20 cellular contexts compared by ENCODE assay signal in the genomic region with DNA sequence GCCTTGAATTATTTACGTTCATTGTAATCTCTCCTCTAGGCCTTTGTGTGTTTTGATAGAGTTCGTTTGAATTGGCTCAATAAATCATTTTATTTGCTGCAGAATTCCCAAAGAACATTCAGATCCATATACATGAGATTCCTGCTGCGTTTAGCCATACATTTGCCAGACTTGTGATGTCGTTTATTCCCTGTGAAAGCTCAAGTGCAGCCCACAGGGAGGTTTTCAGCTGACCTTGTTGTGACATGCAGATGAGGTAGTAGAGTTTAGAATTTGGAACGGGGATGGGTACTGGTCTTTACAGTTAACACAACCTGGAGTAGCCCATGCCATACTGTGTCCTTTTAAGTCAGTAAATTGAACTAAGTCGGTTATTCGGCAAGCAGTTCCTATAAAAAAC. TPM values are rescaled to one million over a fixed set of nuclear protein-coding genes. Genes with fewer than 3 reads are reported as not detected.
"Had no signal": no experiment of that assay in that cellular context is flagged by ENCODE, and none has a peak within 500 bp of the region (broad histone marks: within the 10 kb centered on the region; RNA-seq: fewer than 3 reads in every experiment).

Gene C3orf20 (plus strand): TSS at position 301 of the 400 bp plus-strand sequence. CDS start 7,573 bp downstream, outside the sequence.

- H3K4me1 Mint-ChIP-seq: natural killer cell had no signal

- H3K27me3 Mint-ChIP-seq: dendritic cell treated with granulocyte-macrophage colony-stimulating factor and Interleukin-4, amounts not matched to agents 40 ng/mL and 50 ng/mL, for 4 days; effector memory CD8-positive, alpha-beta T cell had no signal

- H3K36me3 ChIP-seq: ovary had no signal

- DNase-seq: effector memory CD8-positive, alpha-beta T cell; esophagus squamous epithelium; foreskin fibroblast; glutamatergic neuron; islet precursor cell; natural killer cell; ovary; right cardiac atrium; small intestine; stimulated activated CD4-positive, alpha-beta T cell treated with anti-CD3 and anti-CD28 coated beads, Interleukin-12 subunit alpha, Interleukin-12 subunit beta, amount 100 ng/mL, for 4 hours; stimulated activated naive CD8-positive, alpha-beta T cell treated with anti-CD3 and anti-CD28 coated beads, Interleukin-15, Interleukin-2, amounts not matched to agents 100 U/mL and 50 U/mL, for 24 hours had no signal

- ATAC-seq: effector memory CD8-positive, alpha-beta T cell; gastroesophageal sphincter; left lobe of liver; natural killer cell; right cardiac atrium; stimulated activated naive CD8-positive, alpha-beta T cell treated with anti-CD3 and anti-CD28 coated beads, Interleukin-15, Interleukin-2, amounts not matched to agents 100 U/mL and 50 U/mL, for 24 hours had no signal

- H3K27ac ChIP-seq: esophagus squamous epithelium, gastroesophageal sphincter, ovary, tibial nerve had no signal

- H3K9me3 ChIP-seq: esophagus squamous epithelium, gastroesophageal sphincter, ovary had no signal

- H3K27me3 ChIP-seq: esophagus squamous epithelium, gastroesophageal sphincter, ovary, tibial nerve had no signal

- H3K4me3 ChIP-seq: esophagus squamous epithelium, gastroesophageal sphincter, ovary, tibial nerve had no signal

- H3K4me1 ChIP-seq: gastroesophageal sphincter, tibial nerve had no signal

- H3K4me3 Mint-ChIP-seq: dendritic cell treated with granulocyte-macrophage colony-stimulating factor and Interleukin-4, amounts not matched to agents 40 ng/mL and 50 ng/mL, for 4 days; effector memory CD8-positive, alpha-beta T cell; natural killer cell had no signal

- H3K27ac Mint-ChIP-seq: dendritic cell treated with granulocyte-macrophage colony-stimulating factor and Interleukin-4, amounts not matched to agents 40 ng/mL and 50 ng/mL, for 4 days had no signal

- H3K9me3 Mint-ChIP-seq: dendritic cell treated with granulocyte-macrophage colony-stimulating factor and Interleukin-4, amounts not matched to agents 40 ng/mL and 50 ng/mL, for 4 days; effector memory CD8-positive, alpha-beta T cell; natural killer cell had no signal

RNA-seq across cellular contexts. Expression of gene C3orf20, which starts in this region (rescaled TPM):
- total RNA-seq: epithelial cell of proximal tubule, esophagus squamous epithelium, lower leg skin, mucosa of gallbladder, myocyte, temporal lobe, tibial nerve had no signal
